Comparison of ENCODE assay signal across 5 cellular contexts in the genomic region with DNA sequence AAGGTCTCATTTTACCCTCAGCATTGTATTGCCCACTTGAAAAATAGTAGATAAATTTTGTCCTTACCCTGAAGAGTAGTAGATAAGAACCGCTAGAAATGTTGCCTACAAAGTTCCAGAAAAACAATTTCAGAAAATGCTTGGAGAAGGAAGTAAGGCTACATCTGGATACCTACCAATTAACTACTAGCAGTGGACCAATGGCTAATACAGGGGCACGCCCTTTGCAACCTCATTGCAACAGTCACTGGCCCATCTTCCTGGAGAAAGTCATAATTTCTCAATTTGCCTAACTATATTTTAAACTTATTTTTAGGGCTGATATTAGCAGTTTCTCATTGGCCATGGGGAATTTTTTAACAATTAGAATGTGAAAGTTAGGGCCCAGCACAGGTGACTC.
"Had no signal": no experiment of that assay in that cellular context is flagged by ENCODE, and none has a peak within 500 bp of the region (broad histone marks: within the 10 kb centered on the region; RNA-seq: fewer than 3 reads in every experiment).

No MANE protein-coding gene starts in this region.

- DNase-seq: H9, HCEC 1CT, KBM-7 had no signal

- H3K4me3 ChIP-seq: GM23338 had no signal

- ATAC-seq: GM23338, HepG2 had no signal
